10 cellular contexts compared by ENCODE assay signal in the genomic region with DNA sequence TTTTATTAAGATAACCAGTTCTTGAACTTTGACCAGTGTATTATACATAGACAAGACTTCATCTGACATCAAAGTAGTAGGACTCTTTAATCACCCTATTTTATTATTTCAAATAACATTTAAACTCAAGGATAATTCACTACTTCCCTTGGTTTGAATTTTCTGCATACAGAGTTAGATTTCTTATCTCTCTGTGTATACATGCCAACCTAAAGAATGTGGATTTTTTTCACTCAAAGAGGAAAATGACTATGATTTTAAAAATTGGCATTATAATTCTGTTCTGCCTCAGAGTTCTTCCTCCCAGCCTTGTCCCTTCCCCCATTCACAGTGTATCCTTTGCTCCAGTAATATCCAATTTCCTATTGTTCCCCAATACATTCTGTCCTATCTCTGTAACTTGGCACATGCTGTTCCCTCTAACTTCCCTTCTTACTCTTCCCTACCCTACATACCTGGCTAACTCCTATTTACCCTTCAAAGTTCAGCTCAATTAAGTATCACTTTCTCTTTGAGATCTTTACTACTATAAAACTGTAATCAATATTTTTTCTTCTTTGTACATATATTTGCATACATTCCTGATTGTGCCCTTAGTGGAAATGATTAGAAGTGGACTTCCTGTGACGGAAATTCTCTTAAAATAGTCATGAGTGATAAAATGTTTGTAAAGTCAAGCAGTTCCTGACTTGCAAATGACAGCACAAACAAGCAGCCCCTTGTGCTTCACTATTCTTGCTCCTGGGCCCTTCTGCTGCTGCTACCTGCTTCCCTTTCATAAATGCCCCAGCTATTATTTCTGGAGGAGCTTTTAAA.
"Had no signal": no experiment of that assay in that cellular context is flagged by ENCODE, and none has a peak within 500 bp of the region (broad histone marks: within the 10 kb centered on the region; RNA-seq: fewer than 3 reads in every experiment).

No MANE protein-coding gene starts in this region.

- H3K9me3 Mint-ChIP-seq: neural crest cell had no signal

- DNase-seq: activated CD4-positive, alpha-beta memory T cell treated with anti-CD3 and anti-CD28 coated beads for 36 hours; activated naive CD4-positive, alpha-beta T cell; heart right ventricle; ovary; stimulated activated CD4-positive, alpha-beta T cell treated with anti-CD3 and anti-CD28 coated beads, Interleukin-15, amount 100 ng/mL, for 24 hours; stimulated activated CD4-positive, alpha-beta T cell treated with anti-CD3 and anti-CD28 coated beads, Interleukin-4, amount 100 ng/mL, for 24 hours had no signal

- H3K27me3 ChIP-seq: ascending aorta, heart right ventricle, ovary, vagina had no signal

- H3K27ac Mint-ChIP-seq: activated CD4-positive, alpha-beta memory T cell treated with anti-CD3 and anti-CD28 coated beads for 36 hours had no signal

- H3K4me1 ChIP-seq: ascending aorta, vagina had no signal

- H3K4me3 Mint-ChIP-seq: activated CD4-positive, alpha-beta memory T cell treated with anti-CD3 and anti-CD28 coated beads for 36 hours; neural crest cell had no signal

- H3K27ac ChIP-seq: ascending aorta, heart right ventricle, ovary, vagina had no signal

- H3K36me3 Mint-ChIP-seq: activated CD4-positive, alpha-beta memory T cell treated with anti-CD3 and anti-CD28 coated beads for 36 hours had no signal

- H3K36me3 ChIP-seq: ascending aorta, heart right ventricle, ovary, vagina had no signal

- H3K4me3 ChIP-seq: ascending aorta, heart right ventricle, lung, ovary, vagina had no signal

- H3K9me3 ChIP-seq: ascending aorta, heart right ventricle, ovary, vagina had no signal
